ENCODE assay signal across 9 cellular contexts in genomic region chr19:18848860-18849661, GRCh38. TPM values are rescaled to one million over a fixed set of nuclear protein-coding genes. Genes with fewer than 3 reads are reported as not detected.
DNase-seq lines count a peak whose midpoint lies in the region; ATAC-seq and TF ChIP-seq lines count a peak whose summit lies in the region.
"Had no signal": no experiment of that assay in that cellular context is flagged by ENCODE, and none has a peak within 500 bp of the region (broad histone marks: within the 10 kb centered on the region; RNA-seq: fewer than 3 reads in every experiment).

No MANE protein-coding gene starts in this region.

- peak overlapping the region; percentile 48 for H3K27ac ChIP-seq in brain microvascular endothelial cell

- H3K27me3 ChIP-seq in brain microvascular endothelial cell (replicated peaks) = no peaks in the 10 kb centered on the region

- ATAC-seq in left lobe of liver (peak; percentile 45), HG03097 (IDR thresholded peaks at IDR 0.05; ENCODE audit: low FRiP score, unreplicated experiment) (no peak)

- no peak overlapping the region for H3K4me3 ChIP-seq in brain microvascular endothelial cell (ENCODE audit: low read depth, low read length)

- DNase-seq in activated effector memory CD4-positive, alpha-beta T cell treated with anti-CD3 and anti-CD28 coated beads, Interleukin-2, amount 50 U/mL, for 16 hours = peak; percentile 80
- DNase-seq in activated effector memory CD4-positive, alpha-beta T cell treated with Interleukin-2 at 50 U/mL for 16 hours = no peak
- DNase-seq in brain microvascular endothelial cell (peak; percentile 30), left lobe of liver (ENCODE audit: low spot score) (no peak), stromal cell of bone marrow (ENCODE audit: low read depth) (peak; percentile 65), RKO (ENCODE audit: low spot score) (no peak), GOT3 (lab: John Stamatoyannopoulos, UW) (no peak)

- in situ Hi-C loops in brain microvascular endothelial cell (cut with HindIII; ENCODE audit: low pct_ligation_motif_present, low sequenced_read_pairs) = no loop called here

- H3K36me3 ChIP-seq in brain microvascular endothelial cell (replicated peaks) = peaks cover 49% of the 10 kb centered on the region

- TF ChIP-seq CTCF in brain microvascular endothelial cell (IDR thresholded peaks at IDR 0.05; ENCODE audit: low read depth, low read length, missing control alignments) = no peak

RNA-seq across cellular contexts. Expression of gene UPF1, which starts 17.3 kb away (rescaled TPM):
- 43.5 TPM for total RNA-seq in left lobe of liver

RNA-seq across cellular contexts. Expression of gene CERS1, which starts 46.9 kb away (rescaled TPM):
- total RNA-seq in left lobe of liver = 0.08 TPM
- total RNA-seq: T-helper 2 cell treated with Interferon-gamma antibody and Interleukin-4, amounts not matched to agents 100 ng/mL and 5 ng/mL, for 36 hours had no signal

RNA-seq across cellular contexts. Expression of gene COMP, which starts 58.0 kb away (rescaled TPM):
- not detected for total RNA-seq in left lobe of liver
- total RNA-seq: T-helper 2 cell treated with Interferon-gamma antibody and Interleukin-4, amounts not matched to agents 100 ng/mL and 5 ng/mL, for 36 hours had no signal

Comparison
In these comparisons a context has a peak if more than half of its experiments do, and no peak if none do; other contexts are left out.
1. DNase-seq: peak in activated effector memory CD4-positive, alpha-beta T cell treated with anti-CD3 and anti-CD28 coated beads, Interleukin-2, amount 50 U/mL, for 16 hours (single experiment), brain microvascular endothelial cell (single experiment) and stromal cell of bone marrow (single experiment); none in activated effector memory CD4-positive, alpha-beta T cell treated with Interleukin-2 at 50 U/mL for 16 hours (single experiment), left lobe of liver (single experiment), RKO (single experiment) and GOT3 (single experiment).